In genomic region chr11:72688929-72689328, GRCh38 we compare ENCODE assay signal across 16 cellular contexts.
"Had no signal": no experiment of that assay in that cellular context is flagged by ENCODE, and none has a peak within 500 bp of the region (broad histone marks: within the 10 kb centered on the region; RNA-seq: fewer than 3 reads in every experiment).

No MANE protein-coding gene starts in this region.

- H3K27me3 Mint-ChIP-seq: activated CD4-positive, alpha-beta T cell treated with anti-CD3 and anti-CD28 coated beads, Interleukin-2, amount 10 ng/mL, durations not matched to agents 7 days and 5 days; stimulated activated naive B cell treated with anti-CD40 and anti-IgM and Interleukin-4, amounts not matched to agents 10 μg/mL and 1 μg/mL and 100 μg/mL, for 72 hours had no signal

- H3K27ac ChIP-seq: dorsolateral prefrontal cortex, hepatocyte, left ventricle myocardium inferior, parathyroid adenoma, thyroid gland had no signal

- H3K9me3 ChIP-seq: left ventricle myocardium inferior, thyroid gland had no signal

- H3K9ac ChIP-seq: parathyroid adenoma had no signal

- H3K27me3 ChIP-seq: dorsolateral prefrontal cortex, hepatocyte, thyroid gland had no signal

- H3K4me3 ChIP-seq: dorsolateral prefrontal cortex, hepatocyte, left ventricle myocardium inferior, thyroid gland had no signal

- H3K4me1 ChIP-seq: parathyroid adenoma, thyroid gland had no signal

- DNase-seq: activated CD4-positive, alpha-beta T cell treated with anti-CD3 and anti-CD28 coated beads, Interleukin-2, amount 10 ng/mL, durations not matched to agents 7 days and 5 days; activated CD8-positive, alpha-beta memory T cell treated with anti-CD3 and anti-CD28 coated beads, Interleukin-2, amount 50 U/mL, for 48 hours; activated naive CD4-positive, alpha-beta T cell treated with Interleukin-2 at 50 U/mL for 16 hours; dorsolateral prefrontal cortex; erythroblast; left ventricle myocardium inferior; stimulated activated naive B cell treated with anti-CD40 and anti-IgM and Interleukin-4, amounts not matched to agents 10 μg/mL and 1 μg/mL and 100 μg/mL, for 72 hours; SW 1271; thyroid gland had no signal

- H3K4me2 ChIP-seq: hepatocyte had no signal

- FAIRE-seq: astrocyte, keratinocyte, urothelium cell line had no signal

- ATAC-seq: stimulated activated naive B cell treated with anti-CD40 and anti-IgM and Interleukin-4, amounts not matched to agents 10 μg/mL and 1 μg/mL and 100 μg/mL, for 72 hours had no signal

- H3K27ac Mint-ChIP-seq: activated CD4-positive, alpha-beta T cell treated with anti-CD3 and anti-CD28 coated beads, Interleukin-2, amount 10 ng/mL, durations not matched to agents 7 days and 5 days; activated T-helper 1 cell treated with anti-CD3 and anti-CD28 coated beads, Interleukin-12 subunit alpha, Interleukin-12 subunit beta, Interleukin-2, Interleukin-4 antibody, amounts not matched to agents 30 ng/mL and 10 ng/mL and 1 ng/mL, durations not matched to agents 14 hours and 24 hours and 36 hours; T-helper 2 cell treated with Interferon-gamma antibody and Interleukin-4, amounts not matched to agents 5 μg/mL and 100 μg/mL, for 36 hours had no signal

- H3K4me3 Mint-ChIP-seq: activated CD4-positive, alpha-beta T cell treated with anti-CD3 and anti-CD28 coated beads, Interleukin-2, amount 10 ng/mL, durations not matched to agents 7 days and 5 days; activated T-helper 1 cell treated with anti-CD3 and anti-CD28 coated beads, Interleukin-12 subunit alpha, Interleukin-12 subunit beta, Interleukin-2, Interleukin-4 antibody, amounts not matched to agents 30 ng/mL and 10 ng/mL and 1 ng/mL, durations not matched to agents 14 hours and 24 hours and 36 hours; stimulated activated naive B cell treated with anti-CD40 and anti-IgM and Interleukin-4, amounts not matched to agents 10 μg/mL and 1 μg/mL and 100 μg/mL, for 72 hours; T-helper 2 cell treated with Interferon-gamma antibody and Interleukin-4, amounts not matched to agents 5 μg/mL and 100 μg/mL, for 36 hours had no signal

- H3K9me3 Mint-ChIP-seq: activated CD4-positive, alpha-beta T cell treated with anti-CD3 and anti-CD28 coated beads, Interleukin-2, amount 10 ng/mL, durations not matched to agents 7 days and 5 days; activated T-helper 1 cell treated with anti-CD3 and anti-CD28 coated beads, Interleukin-12 subunit alpha, Interleukin-12 subunit beta, Interleukin-2, Interleukin-4 antibody, amounts not matched to agents 30 ng/mL and 10 ng/mL and 1 ng/mL, durations not matched to agents 14 hours and 24 hours and 36 hours; stimulated activated naive B cell treated with anti-CD40 and anti-IgM and Interleukin-4, amounts not matched to agents 10 μg/mL and 1 μg/mL and 100 μg/mL, for 72 hours; T-helper 2 cell treated with Interferon-gamma antibody and Interleukin-4, amounts not matched to agents 5 μg/mL and 100 μg/mL, for 36 hours had no signal
